ENCODE assay signal across 2 cellular contexts in genomic region chr16:15446901-15447300, GRCh38.
A peak's percentile ranks its signal among the peaks of the same experiment; 100 is the strongest.
TF ChIP-seq lines count a peak whose summit lies in the region.

No MANE protein-coding gene starts in this region.

TF ChIP-seq in HepG2, 621 proteins besides CTCF, POLR2A, EP300 and RAD21:
- TF ChIP-seq, protein P1, sequence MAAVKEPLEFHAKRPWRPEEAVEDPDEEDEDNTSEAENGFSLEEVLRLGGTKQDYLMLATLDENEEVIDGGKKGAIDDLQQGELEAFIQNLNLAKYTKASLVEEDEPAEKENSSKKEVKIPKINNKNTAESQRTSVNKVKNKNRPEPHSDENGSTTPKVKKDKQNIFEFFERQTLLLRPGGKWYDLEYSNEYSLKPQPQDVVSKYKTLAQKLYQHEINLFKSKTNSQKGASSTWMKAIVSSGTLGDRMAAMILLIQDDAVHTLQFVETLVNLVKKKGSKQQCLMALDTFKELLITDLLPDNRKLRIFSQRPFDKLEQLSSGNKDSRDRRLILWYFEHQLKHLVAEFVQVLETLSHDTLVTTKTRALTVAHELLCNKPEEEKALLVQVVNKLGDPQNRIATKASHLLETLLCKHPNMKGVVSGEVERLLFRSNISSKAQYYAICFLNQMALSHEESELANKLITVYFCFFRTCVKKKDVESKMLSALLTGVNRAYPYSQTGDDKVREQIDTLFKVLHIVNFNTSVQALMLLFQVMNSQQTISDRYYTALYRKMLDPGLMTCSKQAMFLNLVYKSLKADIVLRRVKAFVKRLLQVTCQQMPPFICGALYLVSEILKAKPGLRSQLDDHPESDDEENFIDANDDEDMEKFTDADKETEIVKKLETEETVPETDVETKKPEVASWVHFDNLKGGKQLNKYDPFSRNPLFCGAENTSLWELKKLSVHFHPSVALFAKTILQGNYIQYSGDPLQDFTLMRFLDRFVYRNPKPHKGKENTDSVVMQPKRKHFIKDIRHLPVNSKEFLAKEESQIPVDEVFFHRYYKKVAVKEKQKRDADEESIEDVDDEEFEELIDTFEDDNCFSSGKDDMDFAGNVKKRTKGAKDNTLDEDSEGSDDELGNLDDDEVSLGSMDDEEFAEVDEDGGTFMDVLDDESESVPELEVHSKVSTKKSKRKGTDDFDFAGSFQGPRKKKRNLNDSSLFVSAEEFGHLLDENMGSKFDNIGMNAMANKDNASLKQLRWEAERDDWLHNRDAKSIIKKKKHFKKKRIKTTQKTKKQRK (IDR thresholded peaks at IDR 0.05; ENCODE audit: low read length): no peak
- TF ChIP-seq ZNF629 (CRISPR knock-in tag; conservative IDR thresholded peaks at IDR 0.05): peak; percentile 47; the same call in 1 of the 2 replicates

TF ChIP-seq in K562, 482 proteins besides CTCF, POLR2A, EP300 and RAD21:
- no peak for TF ChIP-seq ZNF280B (CRISPR knock-in tag; IDR thresholded peaks at IDR 0.05)
- TF ChIP-seq HDAC3 (IDR thresholded peaks at IDR 0.05; ENCODE audit: borderline replicate concordance, partially characterized antibody): no peak
- no peak for TF ChIP-seq ZNF253 (CRISPR knock-in tag; conservative IDR thresholded peaks at IDR 0.05)
- TF ChIP-seq ADNP (tag; IDR thresholded peaks at IDR 0.05): peak; percentile 39; the same call in 1 of the 2 replicates
- no peak for TF ChIP-seq ZFP30 (CRISPR knock-in tag; IDR thresholded peaks at IDR 0.05; ENCODE audit: borderline replicate concordance)
- TF ChIP-seq ZNF282 (CRISPR knock-in tag; IDR thresholded peaks at IDR 0.05): no peak
- TF ChIP-seq CHD1 (IDR thresholded peaks at IDR 0.05; ENCODE audit: low read length): no peak
- no peak for TF ChIP-seq SAFB (IDR thresholded peaks at IDR 0.05; ENCODE audit: borderline replicate concordance, low read depth, low read length)
- peak; percentile 76 for TF ChIP-seq RBM25 (IDR thresholded peaks at IDR 0.05; ENCODE audit: low read depth, low read length, severe bottlenecking)
- no peak for TF ChIP-seq KAT7 (CRISPR knock-in tag; IDR thresholded peaks at IDR 0.05; ENCODE audit: borderline replicate concordance)
- no peak for TF ChIP-seq ZNF347 (CRISPR knock-in tag; IDR thresholded peaks at IDR 0.05; ENCODE audit: low read depth)
- TF ChIP-seq YY1 (IDR thresholded peaks at IDR 0.05; ENCODE audit: borderline replicate concordance in 1 of 3, control insufficient read depth in 1 of 3, extremely low read depth in 1 of 3, insufficient read depth in 3 of 3, insufficient read length in 1 of 3, insufficient replicate concordance in 2 of 3, low read depth in 1 of 3, low read length in 2 of 3): no peak
- TF ChIP-seq ZNF408 (CRISPR knock-in tag; IDR thresholded peaks at IDR 0.05; ENCODE audit: low read depth): no peak
- TF ChIP-seq, protein P2, sequence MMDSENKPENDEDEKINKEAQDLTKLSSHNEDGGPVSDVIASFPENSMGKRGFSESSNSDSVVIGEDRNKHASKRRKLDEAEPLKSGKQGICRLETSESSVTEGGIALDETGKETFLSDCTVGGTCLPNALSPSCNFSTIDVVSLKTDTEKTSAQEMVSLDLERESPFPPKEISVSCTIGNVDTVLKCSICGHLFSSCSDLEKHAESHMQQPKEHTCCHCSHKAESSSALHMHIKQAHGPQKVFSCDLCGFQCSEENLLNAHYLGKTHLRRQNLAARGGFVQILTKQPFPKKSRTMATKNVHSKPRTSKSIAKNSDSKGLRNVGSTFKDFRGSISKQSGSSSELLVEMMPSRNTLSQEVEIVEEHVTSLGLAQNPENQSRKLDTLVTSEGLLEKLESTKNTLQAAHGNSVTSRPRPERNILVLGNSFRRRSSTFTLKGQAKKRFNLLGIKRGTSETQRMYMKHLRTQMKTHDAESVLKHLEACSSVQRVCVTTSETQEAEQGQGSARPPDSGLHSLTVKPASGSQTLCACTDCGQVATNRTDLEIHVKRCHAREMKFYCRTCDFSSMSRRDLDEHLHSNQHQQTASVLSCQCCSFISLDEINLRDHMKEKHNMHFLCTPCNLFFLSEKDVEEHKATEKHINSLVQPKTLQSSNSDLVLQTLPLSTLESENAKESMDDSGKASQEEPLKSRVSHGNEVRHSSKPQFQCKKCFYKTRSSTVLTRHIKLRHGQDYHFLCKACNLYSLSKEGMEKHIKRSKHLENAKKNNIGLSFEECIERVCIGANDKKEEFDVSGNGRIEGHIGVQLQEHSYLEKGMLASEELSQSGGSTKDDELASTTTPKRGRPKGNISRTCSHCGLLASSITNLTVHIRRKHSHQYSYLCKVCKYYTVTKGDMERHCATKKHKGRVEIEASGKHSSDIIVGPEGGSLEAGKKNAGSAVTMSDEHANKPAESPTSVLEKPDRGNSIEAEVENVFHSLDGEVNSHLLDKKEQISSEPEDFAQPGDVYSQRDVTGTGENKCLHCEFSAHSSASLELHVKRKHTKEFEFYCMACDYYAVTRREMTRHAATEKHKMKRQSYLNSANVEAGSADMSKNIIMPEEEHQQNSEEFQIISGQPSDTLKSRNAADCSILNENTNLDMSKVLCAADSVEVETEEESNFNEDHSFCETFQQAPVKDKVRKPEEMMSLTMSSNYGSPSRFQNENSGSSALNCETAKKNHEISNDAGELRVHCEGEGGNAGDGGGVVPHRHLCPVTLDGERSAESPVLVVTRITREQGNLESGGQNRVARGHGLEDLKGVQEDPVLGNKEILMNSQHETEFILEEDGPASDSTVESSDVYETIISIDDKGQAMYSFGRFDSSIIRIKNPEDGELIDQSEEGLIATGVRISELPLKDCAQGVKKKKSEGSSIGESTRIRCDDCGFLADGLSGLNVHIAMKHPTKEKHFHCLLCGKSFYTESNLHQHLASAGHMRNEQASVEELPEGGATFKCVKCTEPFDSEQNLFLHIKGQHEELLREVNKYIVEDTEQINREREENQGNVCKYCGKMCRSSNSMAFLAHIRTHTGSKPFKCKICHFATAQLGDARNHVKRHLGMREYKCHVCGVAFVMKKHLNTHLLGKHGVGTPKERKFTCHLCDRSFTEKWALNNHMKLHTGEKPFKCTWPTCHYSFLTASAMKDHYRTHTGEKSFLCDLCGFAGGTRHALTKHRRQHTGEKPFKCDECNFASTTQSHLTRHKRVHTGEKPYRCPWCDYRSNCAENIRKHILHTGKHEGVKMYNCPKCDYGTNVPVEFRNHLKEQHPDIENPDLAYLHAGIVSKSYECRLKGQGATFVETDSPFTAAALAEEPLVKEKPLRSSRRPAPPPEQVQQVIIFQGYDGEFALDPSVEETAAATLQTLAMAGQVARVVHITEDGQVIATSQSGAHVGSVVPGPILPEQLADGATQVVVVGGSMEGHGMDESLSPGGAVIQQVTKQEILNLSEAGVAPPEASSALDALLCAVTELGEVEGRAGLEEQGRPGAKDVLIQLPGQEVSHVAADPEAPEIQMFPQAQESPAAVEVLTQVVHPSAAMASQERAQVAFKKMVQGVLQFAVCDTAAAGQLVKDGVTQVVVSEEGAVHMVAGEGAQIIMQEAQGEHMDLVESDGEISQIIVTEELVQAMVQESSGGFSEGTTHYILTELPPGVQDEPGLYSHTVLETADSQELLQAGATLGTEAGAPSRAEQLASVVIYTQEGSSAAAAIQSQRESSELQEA (IDR thresholded peaks at IDR 0.05; ENCODE audit: low read depth): no peak
- peak; percentile 76 for TF ChIP-seq BCOR (IDR thresholded peaks at IDR 0.05)
- TF ChIP-seq EHMT2 (IDR thresholded peaks at IDR 0.05): no peak
- TF ChIP-seq TCF3 (CRISPR knock-in tag; IDR thresholded peaks at IDR 0.05): no peak
- no peak for TF ChIP-seq ZNF76 (CRISPR knock-in tag; IDR thresholded peaks at IDR 0.05; ENCODE audit: borderline replicate concordance)
- TF ChIP-seq MLX (CRISPR knock-in tag; conservative IDR thresholded peaks at IDR 0.05): no peak
- TF ChIP-seq ETS2 (tag; IDR thresholded peaks at IDR 0.05; ENCODE audit: borderline replicate concordance, poor library complexity, severe bottlenecking): no peak
- TF ChIP-seq, protein P3, sequence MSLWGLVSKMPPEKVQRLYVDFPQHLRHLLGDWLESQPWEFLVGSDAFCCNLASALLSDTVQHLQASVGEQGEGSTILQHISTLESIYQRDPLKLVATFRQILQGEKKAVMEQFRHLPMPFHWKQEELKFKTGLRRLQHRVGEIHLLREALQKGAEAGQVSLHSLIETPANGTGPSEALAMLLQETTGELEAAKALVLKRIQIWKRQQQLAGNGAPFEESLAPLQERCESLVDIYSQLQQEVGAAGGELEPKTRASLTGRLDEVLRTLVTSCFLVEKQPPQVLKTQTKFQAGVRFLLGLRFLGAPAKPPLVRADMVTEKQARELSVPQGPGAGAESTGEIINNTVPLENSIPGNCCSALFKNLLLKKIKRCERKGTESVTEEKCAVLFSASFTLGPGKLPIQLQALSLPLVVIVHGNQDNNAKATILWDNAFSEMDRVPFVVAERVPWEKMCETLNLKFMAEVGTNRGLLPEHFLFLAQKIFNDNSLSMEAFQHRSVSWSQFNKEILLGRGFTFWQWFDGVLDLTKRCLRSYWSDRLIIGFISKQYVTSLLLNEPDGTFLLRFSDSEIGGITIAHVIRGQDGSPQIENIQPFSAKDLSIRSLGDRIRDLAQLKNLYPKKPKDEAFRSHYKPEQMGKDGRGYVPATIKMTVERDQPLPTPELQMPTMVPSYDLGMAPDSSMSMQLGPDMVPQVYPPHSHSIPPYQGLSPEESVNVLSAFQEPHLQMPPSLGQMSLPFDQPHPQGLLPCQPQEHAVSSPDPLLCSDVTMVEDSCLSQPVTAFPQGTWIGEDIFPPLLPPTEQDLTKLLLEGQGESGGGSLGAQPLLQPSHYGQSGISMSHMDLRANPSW (CRISPR knock-in tag; IDR thresholded peaks at IDR 0.05): no peak
- no peak for TF ChIP-seq BRD9 (IDR thresholded peaks at IDR 0.05; ENCODE audit: low read depth, partially characterized antibody)
- TF ChIP-seq MCM2 (IDR thresholded peaks at IDR 0.05; ENCODE audit: low read depth): no peak
- TF ChIP-seq PURB (CRISPR knock-in tag; IDR thresholded peaks at IDR 0.05; ENCODE audit: low read depth): no peak
- no peak for TF ChIP-seq CBFA2T3 (IDR thresholded peaks at IDR 0.05)
- no peak for TF ChIP-seq ZBTB9 (CRISPR knock-in tag; IDR thresholded peaks at IDR 0.05)
- TF ChIP-seq ZSCAN32 (CRISPR knock-in tag; IDR thresholded peaks at IDR 0.05): no peak
